Comparison of ENCODE assay signal across 17 cellular contexts in genomic region chr9:121645853-121646807, GRCh38. TPM values are rescaled to one million over a fixed set of nuclear protein-coding genes. Genes with fewer than 3 reads are reported as not detected.
DNase-seq lines count a peak whose midpoint lies in the region; ATAC-seq and TF ChIP-seq lines count a peak whose summit lies in the region.
"Had no signal": no experiment of that assay in that cellular context is flagged by ENCODE, and none has a peak within 500 bp of the region (broad histone marks: within the 10 kb centered on the region; RNA-seq: fewer than 3 reads in every experiment).

No MANE protein-coding gene starts in this region.

- no peak overlapping the region for H3K23ac ChIP-seq in mesendoderm (ENCODE audit: low read length)

- no peak overlapping the region for H2BK15ac ChIP-seq in mesendoderm (replicated peaks; ENCODE audit: low read depth)

- H3K9me2 ChIP-seq in Karpas-422 (replicated peaks; ENCODE audit: insufficient read depth, low read length) (no peaks in the 10 kb centered on the region), hepatocyte (replicated peaks; ENCODE audit: insufficient read depth) (no peaks in the 10 kb centered on the region)

- no peaks in the 10 kb centered on the region for H3K27me3 Mint-ChIP-seq in chondrocyte (ENCODE audit: low read depth)

- H3K79me2 ChIP-seq in Karpas-422 (ENCODE audit: low read length) (no peaks in the 10 kb centered on the region), mesendoderm (ENCODE audit: control insufficient read depth, insufficient read depth, low read length) (no peaks in the 10 kb centered on the region), hepatocyte (no peaks in the 10 kb centered on the region)

- no peak overlapping the region for H3K18ac ChIP-seq in mesendoderm (ENCODE audit: low read length)

- H3K36me3 ChIP-seq in Karpas-422 (ENCODE audit: insufficient read depth, low read length) = no peaks in the 10 kb centered on the region
- H3K36me3 ChIP-seq in mesendoderm (ENCODE audit: control insufficient read depth, insufficient read depth, low read length) = no peaks in the 10 kb centered on the region
- no peaks in the 10 kb centered on the region for H3K36me3 ChIP-seq in spleen
- H3K36me3 ChIP-seq in hepatocyte (replicated peaks; ENCODE audit: insufficient read depth, low read depth) = no peaks in the 10 kb centered on the region
- H3K36me3 ChIP-seq: ovary had no signal

- H2BK120ac ChIP-seq in mesendoderm (ENCODE audit: low read depth, low read length) = no peak overlapping the region

- H3K27ac ChIP-seq in Karpas-422 (ENCODE audit: low read length) (no peak overlapping the region), mesendoderm (ENCODE audit: low read depth, low read length) (no peak overlapping the region), spleen (no peak overlapping the region), hepatocyte (no peak overlapping the region)
- H3K27ac ChIP-seq: ovary had no signal

- no peak for TF ChIP-seq POLR2A in spleen (IDR thresholded peaks at IDR 0.05)

- H4K8ac ChIP-seq in mesendoderm (ENCODE audit: low read depth, low read length) = no peak overlapping the region

- DNase-seq in Karpas-422 (peak; percentile 33), chondrocyte (ENCODE audit: low spot score) (peak; percentile 65), mesendoderm (no peak), spleen (peak; percentile 58), NCI-H187 treated with DMSO at 0.1 percent for 48 hours (lab: John Stamatoyannopoulos, UW) (no peak), hepatocyte (ENCODE audit: low spot score) (no peak), NOMO-1 (lab: John Stamatoyannopoulos, UW; ENCODE audit: unreplicated experiment in 2 of 2) (no peak)
- DNase-seq: activated CD4-positive, alpha-beta T cell treated with anti-CD3 and anti-CD28 coated beads, Interleukin-2, amount 10 ng/mL, durations not matched to agents 24 days and 14 days; activated CD8-positive, alpha-beta memory T cell treated with anti-CD3 and anti-CD28 coated beads, Interleukin-2, amount 50 U/mL, for 4 hours; Caco-2; H7; NCI-H526; stimulated activated CD4-positive, alpha-beta T cell treated with anti-CD3 and anti-CD28 coated beads, Interleukin-4, amount 100 ng/mL, for 24 hours; stimulated activated naive CD8-positive, alpha-beta T cell treated with anti-CD3 and anti-CD28 coated beads, Interleukin-15, amount 100 ng/mL, for 72 hours had no signal

- no CpG with 5 or more reads among the region's 22 CpGs for WGBS in mesendoderm (ENCODE audit: extremely low coverage, insufficient coverage, low lambda C conversion rate)
- 48 to 63% (median 59%) methylated on average over 15 to 22 of the region's 22 CpGs for WGBS in spleen, 5 donors
- 78% methylated on average over 20 of the region's 22 CpGs for WGBS in hepatocyte (ENCODE audit: low lambda C conversion rate, missing lambda C conversion rate)

- H3K4me1 ChIP-seq in Karpas-422 (ENCODE audit: low read length) = no peaks in the 10 kb centered on the region
- H3K4me1 ChIP-seq in mesendoderm (ENCODE audit: control insufficient read depth, low read depth, low read length) = peaks cover 18% of the 10 kb centered on the region
- peaks cover 6 to 31% (median 18%) of the 10 kb centered on the region in 6 donors for H3K4me1 ChIP-seq in spleen
- peaks cover 19% of the 10 kb centered on the region for H3K4me1 ChIP-seq in hepatocyte (ENCODE audit: insufficient read depth)

- no peak overlapping the region for H4K5ac ChIP-seq in mesendoderm (ENCODE audit: low read length)

- H3K4me3 Mint-ChIP-seq in chondrocyte (ENCODE audit: unreplicated experiment) = no peak overlapping the region
- H3K4me3 Mint-ChIP-seq: activated CD4-positive, alpha-beta T cell treated with anti-CD3 and anti-CD28 coated beads, Interleukin-2, amount 10 ng/mL, durations not matched to agents 24 days and 14 days; stimulated activated naive CD8-positive, alpha-beta T cell treated with anti-CD3 and anti-CD28 coated beads, Interleukin-15, amount 100 ng/mL, for 72 hours had no signal

- H3K9me3 ChIP-seq in Karpas-422 (ENCODE audit: low read length) (no peaks in the 10 kb centered on the region), spleen (no peaks in the 10 kb centered on the region), hepatocyte (ENCODE audit: low read depth) (no peaks in the 10 kb centered on the region)
- H3K9me3 ChIP-seq: Caco-2, ovary had no signal

- H3K27me3 ChIP-seq in Karpas-422 (ENCODE audit: low read length) (no peaks in the 10 kb centered on the region), mesendoderm (ENCODE audit: insufficient read depth, low read length, poor library complexity) (no peaks in the 10 kb centered on the region), spleen (replicated peaks in 1 of 7) (peaks cover 0 to 33% (median 9%) of the 10 kb centered on the region in 7 donors), hepatocyte (no peaks in the 10 kb centered on the region)
- H3K27me3 ChIP-seq: ovary had no signal

- no peaks in the 10 kb centered on the region for H3K79me1 ChIP-seq in mesendoderm (ENCODE audit: low read length)

- no peak overlapping the region for H3K9ac ChIP-seq in Karpas-422 (ENCODE audit: low read length)
- no peak overlapping the region for H3K9ac ChIP-seq in mesendoderm (ENCODE audit: low read length)

- no peaks in the 10 kb centered on the region for H3K36me3 Mint-ChIP-seq in chondrocyte (ENCODE audit: low read depth)

- H2AK5ac ChIP-seq in mesendoderm (ENCODE audit: low read length) = no peak overlapping the region

- no peak overlapping the region for H2BK5ac ChIP-seq in mesendoderm (ENCODE audit: low read length)

- intact Hi-C loops in spleen (cut with DNase I; ENCODE audit: low total_unique reads) = no loop called here

- peak overlapping the region; percentile 36 for H3K56ac ChIP-seq in mesendoderm (ENCODE audit: low read length)

- H3K4me2 ChIP-seq in Karpas-422 (ENCODE audit: low read depth, low read length, poor library complexity, severe bottlenecking) (no peak overlapping the region), mesendoderm (ENCODE audit: low read length) (no peak overlapping the region), hepatocyte (no peak overlapping the region)
- H3K4me2 ChIP-seq: smooth muscle cell had no signal

- H3K9me3 Mint-ChIP-seq in chondrocyte (ENCODE audit: low read depth) = no peaks in the 10 kb centered on the region
- H3K9me3 Mint-ChIP-seq: activated CD4-positive, alpha-beta T cell treated with anti-CD3 and anti-CD28 coated beads, Interleukin-2, amount 10 ng/mL, durations not matched to agents 24 days and 14 days; stimulated activated naive CD8-positive, alpha-beta T cell treated with anti-CD3 and anti-CD28 coated beads, Interleukin-15, amount 100 ng/mL, for 72 hours had no signal

- no peak for ATAC-seq in HG02588 (IDR thresholded peaks at IDR 0.05; ENCODE audit: unreplicated experiment)

- H3K4me1 Mint-ChIP-seq in chondrocyte (ENCODE audit: low read depth) = peaks cover 19% of the 10 kb centered on the region
- H3K4me1 Mint-ChIP-seq: activated CD4-positive, alpha-beta T cell treated with anti-CD3 and anti-CD28 coated beads, Interleukin-2, amount 10 ng/mL, durations not matched to agents 24 days and 14 days had no signal

- H4K20me1 ChIP-seq in Karpas-422 (ENCODE audit: insufficient read depth, low read depth, low read length) = no peaks in the 10 kb centered on the region
- H4K20me1 ChIP-seq in hepatocyte (ENCODE audit: insufficient read depth, poor library complexity, severe bottlenecking) = no peaks in the 10 kb centered on the region

- no peak overlapping the region for H3K4ac ChIP-seq in mesendoderm (ENCODE audit: low read depth, low read length)

- H2AFZ ChIP-seq in Karpas-422 (ENCODE audit: low read length) (no peak overlapping the region), hepatocyte (no peak overlapping the region)

- no peak for TF ChIP-seq CTCF in chondrocyte (IDR thresholded peaks at IDR 0.05)
- no peak for TF ChIP-seq CTCF in spleen (IDR thresholded peaks at IDR 0.05 in 8 of 11, conservative IDR thresholded peaks at IDR 0.05 in 3 of 11)
- TF ChIP-seq CTCF in hepatocyte (IDR thresholded peaks at IDR 0.05; ENCODE audit: poor library complexity) = no peak

- no peak overlapping the region for H3K4me3 ChIP-seq in Karpas-422 (ENCODE audit: low read length)
- H3K4me3 ChIP-seq in mesendoderm (ENCODE audit: low read length) = no peak overlapping the region
- no peak overlapping the region for H3K4me3 ChIP-seq in spleen
- H3K4me3 ChIP-seq in hepatocyte = no peak overlapping the region
- H3K4me3 ChIP-seq: ovary, smooth muscle cell had no signal

- no peak overlapping the region for H3K27ac Mint-ChIP-seq in chondrocyte (ENCODE audit: unreplicated experiment)
- H3K27ac Mint-ChIP-seq: activated CD4-positive, alpha-beta T cell treated with anti-CD3 and anti-CD28 coated beads, Interleukin-2, amount 10 ng/mL, durations not matched to agents 24 days and 14 days had no signal

RNA-seq across cellular contexts. Expression of gene DAB2IP, which starts 5.3 kb away (rescaled TPM):
- total RNA-seq in Karpas-422 (2014; rRNA removed; shearing (Covaris generic); ENCODE audit: low replicate concordance) = 0.18 and 1.3 TPM in 2 replicates
- total RNA-seq in chondrocyte = 36.6 to 66.7 TPM (median 58.5 TPM) in 3 replicates
- polyA plus RNA-seq in mesendoderm (2013, experiment 1 of 2) = 21.8 TPM
- polyA plus RNA-seq in mesendoderm (2013, experiment 2 of 2) = 21.4 TPM
- total RNA-seq in spleen = 10 to 100 TPM; 34.1 to 83.0 (median 48.5) TPM
- polyA plus RNA-seq in spleen = 10 to 100 TPM in 1 of 3 donors, 1 to 10 TPM in 2; 5.0 to 24.2 (median 6.0) TPM
- 23.6 and 31.0 TPM in 2 replicates for total RNA-seq in hepatocyte
- polyA plus RNA-seq in hepatocyte = 11.1 and 11.6 TPM in 2 replicates
- total RNA-seq: activated CD4-positive, alpha-beta T cell treated with anti-CD3 and anti-CD28 coated beads, Interleukin-2, amount 10 ng/mL, durations not matched to agents 24 days and 14 days had no signal

Comparison
In these comparisons a context has a peak if more than half of its experiments do, and no peak if none do; other contexts are left out.
1. DNase-seq: peak in Karpas-422 (single experiment), chondrocyte (single experiment) and spleen (single experiment); none in mesendoderm (single experiment), NCI-H187 treated with DMSO at 0.1 percent for 48 hours (single experiment), hepatocyte (single experiment) and NOMO-1 (0 of 2).
2. RNA of gene DAB2IP, which starts 5.3 kb away (total RNA-seq): 36.6 to 66.7 TPM in chondrocyte, 34.1 to 83.0 TPM in spleen and 23.6 to 31.0 TPM in hepatocyte; 0.18 to 1.3 TPM in Karpas-422; every median in the first group is over 10 times any median in the second.